Comparison of ENCODE assay signal across 29 cellular contexts in genomic region chr9:136960938-136961275, GRCh38. TPM values are rescaled to one million over a fixed set of nuclear protein-coding genes. Genes with fewer than 3 reads are reported as not detected.
DNase-seq lines count a peak whose midpoint lies in the region; ATAC-seq and TF ChIP-seq lines count a peak whose summit lies in the region.
"Had no signal": no experiment of that assay in that cellular context is flagged by ENCODE, and none has a peak within 500 bp of the region (broad histone marks: within the 10 kb centered on the region; RNA-seq: fewer than 3 reads in every experiment).

No MANE protein-coding gene starts in this region.

- no peaks in the 10 kb centered on the region for H3K27me3 ChIP-seq in CD8-positive, alpha-beta T cell (ENCODE audit: insufficient read depth, low read length)
- peaks cover 9% of the 10 kb centered on the region for H3K27me3 ChIP-seq in adipocyte (replicated peaks; ENCODE audit: control insufficient read depth, insufficient read depth, low read length)
- H3K27me3 ChIP-seq: colonic mucosa, right lobe of liver, upper lobe of right lung had no signal

- no peaks in the 10 kb centered on the region for H3K36me3 ChIP-seq in CD8-positive, alpha-beta T cell (ENCODE audit: insufficient read depth, low read length)
- H3K36me3 ChIP-seq in adipocyte (ENCODE audit: control insufficient read depth, insufficient read depth, low read length, severe bottlenecking): no peaks in the 10 kb centered on the region
- H3K36me3 ChIP-seq: colonic mucosa, HAP-1, left lung, right lobe of liver, upper lobe of right lung had no signal

- H3K4me3 ChIP-seq in CD8-positive, alpha-beta T cell (ENCODE audit: low read depth, low read length): no peak overlapping the region
- no peak overlapping the region for H3K4me3 ChIP-seq in adipocyte (ENCODE audit: low read length)
- H3K4me3 ChIP-seq: colonic mucosa, GM12878, HAP-1, left lung, PC-9, right lobe of liver, upper lobe of right lung had no signal

- no peaks in the 10 kb centered on the region for H3K9me3 ChIP-seq in CD8-positive, alpha-beta T cell (ENCODE audit: low read length)
- H3K9me3 ChIP-seq in adipocyte (ENCODE audit: control insufficient read depth, low read length): no peaks in the 10 kb centered on the region
- H3K9me3 ChIP-seq: colonic mucosa, HAP-1, left lung, right lobe of liver, upper lobe of right lung had no signal

- no peak overlapping the region for H3K27ac Mint-ChIP-seq in CD8-positive, alpha-beta T cell
- peak overlapping the region; percentile 88 to 100 (median 98) for H3K27ac Mint-ChIP-seq in immature natural killer cell
- H3K27ac Mint-ChIP-seq: activated naive CD4-positive, alpha-beta T cell treated with anti-CD3 and anti-CD28 coated beads, Interleukin-2, amount 50 U/mL, for 72 hours; progenitor cell of endocrine pancreas had no signal

- H3K9ac ChIP-seq in adipocyte (ENCODE audit: low read length): peak overlapping the region; percentile 49

- H3K36me3 Mint-ChIP-seq in CD8-positive, alpha-beta T cell: no peaks in the 10 kb centered on the region
- H3K36me3 Mint-ChIP-seq in immature natural killer cell: peaks cover 6 to 7% (median 7%) of the 10 kb centered on the region in 3 donors
- H3K36me3 Mint-ChIP-seq: activated naive CD4-positive, alpha-beta T cell treated with anti-CD3 and anti-CD28 coated beads, Interleukin-2, amount 50 U/mL, for 72 hours had no signal

- no peaks in the 10 kb centered on the region for H3K27me3 Mint-ChIP-seq in CD8-positive, alpha-beta T cell (ENCODE audit: low read depth)
- H3K27me3 Mint-ChIP-seq in immature natural killer cell (ENCODE audit: low read depth in 3 of 3): peaks cover 7 to 11% (median 8%) of the 10 kb centered on the region in 3 donors
- H3K27me3 Mint-ChIP-seq: CD4-positive, alpha-beta memory T cell had no signal

- intact Hi-C loops in CD8-positive, alpha-beta T cell (cut with DNase I, micrococcal nuclease): no loop called here

- DNase-seq in CD8-positive, alpha-beta T cell: no peak
- no peak for DNase-seq in adipocyte (ENCODE audit: low read depth)
- DNase-seq in immature natural killer cell: peak in 1 of 3 donors; percentile 36
- DNase-seq in substantia nigra (lab: John Stamatoyannopoulos, UW): no peak
- no peak for DNase-seq in stimulated activated CD8-positive, alpha-beta memory T cell treated with anti-CD3 and anti-CD28 coated beads, Interleukin-4, amount 100 ng/mL, for 48 hours
- no peak for DNase-seq in activated gamma-delta T cell treated with Interleukin-2 at 50 U/mL for 16 hours
- DNase-seq: activated T-cell treated with anti-CD3 and anti-CD28 coated beads for 4 hours, colonic mucosa, erythroblast, Karpas-422, left lung, NCI-H1417, NCI-H2029 treated with DMSO at 0.1 percent for 48 hours, NCI-H226, NCI-H526 treated with DMSO at 0.1 percent for 48 hours, PC-9, right lobe of liver, SHP77 treated with DMSO at 0.1 percent for 48 hours, upper lobe of right lung had no signal

- ATAC-seq in CD8-positive, alpha-beta T cell: no peak
- ATAC-seq in GM19463 (IDR thresholded peaks at IDR 0.05; ENCODE audit: unreplicated experiment): no peak
- ATAC-seq: activated naive CD4-positive, alpha-beta T cell treated with anti-CD3 and anti-CD28 coated beads, Interleukin-2, amount 50 U/mL, for 72 hours; GM12878 had no signal

- peaks cover 64% of the 10 kb centered on the region for H3K4me1 ChIP-seq in CD8-positive, alpha-beta T cell (ENCODE audit: insufficient read depth, low read length)
- H3K4me1 ChIP-seq in adipocyte (ENCODE audit: control insufficient read depth, insufficient read depth, low read length): peaks cover 6% of the 10 kb centered on the region
- H3K4me1 ChIP-seq: colonic mucosa, right lobe of liver had no signal

- POLR2A ChIA-PET in CD8-positive, alpha-beta T cell (lab: Charles Lee): no interaction called here

- peak overlapping the region; percentile 26 for H3K4me3 Mint-ChIP-seq in CD8-positive, alpha-beta T cell
- H3K4me3 Mint-ChIP-seq in immature natural killer cell: peak overlapping the region in 4 of 5 donors; percentile 86 to 93 (median 86)

- H3K9me3 Mint-ChIP-seq in CD8-positive, alpha-beta T cell: peaks cover 4% of the 10 kb centered on the region
- H3K9me3 Mint-ChIP-seq in immature natural killer cell: peaks cover 0 to 5% (median 0%) of the 10 kb centered on the region in 6 donors

- CTCF ChIA-PET in CD8-positive, alpha-beta T cell (lab: Charles Lee): no interaction called here

- no peak for TF ChIP-seq CTCF in CD8-positive, alpha-beta T cell (IDR thresholded peaks at IDR 0.05)

- H3K27ac ChIP-seq in CD8-positive, alpha-beta T cell (ENCODE audit: low read depth, low read length): peak overlapping the region; percentile 8
- H3K27ac ChIP-seq in substantia nigra (ENCODE audit: low read depth, low read length, poor library complexity, severe bottlenecking): peak overlapping the region; percentile 74
- H3K27ac ChIP-seq: colonic mucosa, left lung, PC-9, right lobe of liver had no signal

- peaks cover 47% of the 10 kb centered on the region for H3K4me1 Mint-ChIP-seq in CD8-positive, alpha-beta T cell (ENCODE audit: low read depth)
- H3K4me1 Mint-ChIP-seq in immature natural killer cell: peaks cover 75 to 83% of the 10 kb centered on the region in 2 donors

RNA-seq across cellular contexts. Expression of gene LCN12, which starts 8.8 kb away (rescaled TPM):
- 1 to 10 TPM; 1.0 to 2.4 TPM for total RNA-seq in CD8-positive, alpha-beta T cell
- polyA plus RNA-seq in immature natural killer cell: not detected
- total RNA-seq: A673, bronchial epithelial cell, mesenteric fat pad had no signal
- polyA plus RNA-seq: CD4-positive, alpha-beta memory T cell had no signal

RNA-seq across cellular contexts. Expression of gene C8G, which starts 15.9 kb away (rescaled TPM):
- not detected for total RNA-seq in CD8-positive, alpha-beta T cell
- polyA plus RNA-seq in immature natural killer cell: 1 to 10 TPM; 1.7 to 5.1 (median 2.1) TPM
- total RNA-seq: mesenteric fat pad had no signal

RNA-seq across cellular contexts. Expression of gene FBXW5, which starts 16.4 kb away (rescaled TPM):
- 10 to 100 TPM; 38.4 to 39.5 TPM for total RNA-seq in CD8-positive, alpha-beta T cell
- 100 to 1,000 TPM; 120 to 211 (median 120) TPM for polyA plus RNA-seq in immature natural killer cell

RNA-seq across cellular contexts. Expression of gene PTGDS, which starts 16.4 kb away (rescaled TPM):
- 1 to 10 TPM; 7.5 to 7.8 TPM for total RNA-seq in CD8-positive, alpha-beta T cell
- polyA plus RNA-seq in immature natural killer cell: 100 to 1,000 TPM in 2 of 3 donors, 10 to 100 TPM in 1; 93.2 to 201 (median 164) TPM
- total RNA-seq: A673; activated naive CD4-positive, alpha-beta T cell treated with anti-CD3 and anti-CD28 coated beads, Interleukin-2, amount 50 U/mL, for 72 hours; GM12878; progenitor cell of endocrine pancreas had no signal
- polyA plus RNA-seq: GM12878 had no signal

RNA-seq across cellular contexts. Expression of gene LCNL1, which starts 21.9 kb away (rescaled TPM):
- total RNA-seq in CD8-positive, alpha-beta T cell: under 1 TPM; 0.30 to 0.58 TPM
- polyA plus RNA-seq in immature natural killer cell: not detected
- total RNA-seq: A673; activated naive CD4-positive, alpha-beta T cell treated with anti-CD3 and anti-CD28 coated beads, Interleukin-2, amount 50 U/mL, for 72 hours; bronchial epithelial cell; colonic mucosa; GM12878; HepG2; progenitor cell of endocrine pancreas; right lobe of liver had no signal
- polyA plus RNA-seq: CD4-positive, alpha-beta memory T cell; GM12878; HepG2 had no signal
